Comparison of ENCODE assay signal across 1 cellular context in genomic region chr16:78284957-78285434, GRCh38.
TF ChIP-seq lines count a peak whose summit lies in the region.

No MANE protein-coding gene starts in this region.

TF ChIP-seq in HepG2, 621 proteins besides CTCF, POLR2A, EP300 and RAD21 (continued from another document and continues in another):
- TF ChIP-seq ZHX2 (IDR thresholded peaks at IDR 0.05; ENCODE audit: low read depth) = peak; percentile 70
- TF ChIP-seq ZHX2 (CRISPR knock-in tag; IDR thresholded peaks at IDR 0.05; ENCODE audit: borderline replicate concordance) = no peak
- TF ChIP-seq TOPORS (CRISPR knock-in tag; IDR thresholded peaks at IDR 0.05) = no peak
- no peak for TF ChIP-seq SOX6 (IDR thresholded peaks at IDR 0.05)
- peak; percentile 67; the same call in 1 of the 2 replicates for TF ChIP-seq SOX6 (CRISPR knock-in tag; IDR thresholded peaks at IDR 0.05)
- peak; percentile 74; the same call in 1 of the 2 replicates for TF ChIP-seq ZNF331 (CRISPR knock-in tag; IDR thresholded peaks at IDR 0.05)
- TF ChIP-seq HOXA5 (CRISPR knock-in tag; IDR thresholded peaks at IDR 0.05) = peak; percentile 93
- TF ChIP-seq CHD4 (IDR thresholded peaks at IDR 0.05; ENCODE audit: borderline replicate concordance, low read length) = peak; percentile 97; the same call in 1 of the 2 replicates
- TF ChIP-seq ARID5B (CRISPR knock-in tag; IDR thresholded peaks at IDR 0.05) = peak; percentile 95
- no peak for TF ChIP-seq ZNF75D (CRISPR knock-in tag; IDR thresholded peaks at IDR 0.05; ENCODE audit: borderline replicate concordance)
- 0 out of 4 replicates have a peak, but pooled peaks of 1 of the 2 experiments have one; percentile 52 for TF ChIP-seq KLF16 (CRISPR knock-in tag; IDR thresholded peaks at IDR 0.05)
- TF ChIP-seq ZKSCAN5 (CRISPR knock-in tag; IDR thresholded peaks at IDR 0.05) = peak; percentile 83; the same call in 1 of the 2 replicates
- TF ChIP-seq ZMYM2 (CRISPR knock-in tag; IDR thresholded peaks at IDR 0.05) = peak; percentile 99
- peak; percentile 99 for TF ChIP-seq HNF4A (CRISPR knock-in tag; IDR thresholded peaks at IDR 0.05)
- TF ChIP-seq PATZ1 (CRISPR knock-in tag; IDR thresholded peaks at IDR 0.05) = 0 out of 2 replicates have a peak, but pooled peaks have one; percentile 30
- 0 out of 2 replicates have a peak, but pooled peaks have one; percentile 31 for TF ChIP-seq NFIC (IDR thresholded peaks at IDR 0.05; ENCODE audit: low read length)
- TF ChIP-seq GPN1 (CRISPR knock-in tag; IDR thresholded peaks at IDR 0.05; ENCODE audit: borderline replicate concordance) = no peak
- 0 out of 2 replicates have a peak, but pooled peaks have one; percentile 42 for TF ChIP-seq GMEB1 (CRISPR knock-in tag; IDR thresholded peaks at IDR 0.05; ENCODE audit: borderline replicate concordance)
- peak; percentile 59; the same call in 1 of the 2 replicates for TF ChIP-seq REPIN1 (CRISPR knock-in tag; IDR thresholded peaks at IDR 0.05; ENCODE audit: borderline replicate concordance, low read depth)
- peak; percentile 70; the same call in 1 of the 2 replicates for TF ChIP-seq ZNF503 (CRISPR knock-in tag; IDR thresholded peaks at IDR 0.05)
- TF ChIP-seq KDM1A (CRISPR knock-in tag; IDR thresholded peaks at IDR 0.05) = peak; percentile 93
- TF ChIP-seq ATRX (CRISPR knock-in tag; IDR thresholded peaks at IDR 0.05; ENCODE audit: borderline replicate concordance) = no peak
- TF ChIP-seq ZNF574 (CRISPR knock-in tag; IDR thresholded peaks at IDR 0.05) = peak; percentile 44; the same call in 1 of the 2 replicates
- TF ChIP-seq ZFP1 (CRISPR knock-in tag; IDR thresholded peaks at IDR 0.05) = 0 out of 2 replicates have a peak, but pooled peaks have one; percentile 31
- TF ChIP-seq NKX3-1 (CRISPR knock-in tag; IDR thresholded peaks at IDR 0.05) = 0 out of 2 replicates have a peak, but pooled peaks have one; percentile 25
- no peak; a peak in 1 of 4 replicates for TF ChIP-seq ATF4 (CRISPR knock-in tag; IDR thresholded peaks at IDR 0.05)
- TF ChIP-seq ZNF468 (CRISPR knock-in tag; IDR thresholded peaks at IDR 0.05) = no peak
- peak; percentile 86 for TF ChIP-seq TBL1XR1 (IDR thresholded peaks at IDR 0.05; ENCODE audit: borderline replicate concordance, low read length, partially characterized antibody)
- peak; percentile 44; the same call in 1 of the 2 replicates for TF ChIP-seq ARNTL (CRISPR knock-in tag; IDR thresholded peaks at IDR 0.05)
- TF ChIP-seq ZSCAN12 (CRISPR knock-in tag; IDR thresholded peaks at IDR 0.05) = no peak
- 0 out of 2 replicates have a peak, but pooled peaks have one; percentile 20 for TF ChIP-seq TGIF2 (CRISPR knock-in tag; IDR thresholded peaks at IDR 0.05)
- 0 out of 2 replicates have a peak, but pooled peaks have one; percentile 18 for TF ChIP-seq HNF1B (CRISPR knock-in tag; IDR thresholded peaks at IDR 0.05)
- 0 out of 2 replicates have a peak, but pooled peaks have one; percentile 52 for TF ChIP-seq SMAD3 (CRISPR knock-in tag; IDR thresholded peaks at IDR 0.05)
- TF ChIP-seq DPF2 (CRISPR knock-in tag; IDR thresholded peaks at IDR 0.05; ENCODE audit: borderline replicate concordance, low read depth) = 0 out of 2 replicates have a peak, but pooled peaks have one; percentile 39
- peak; percentile 50; the same call in 1 of the 2 replicates for TF ChIP-seq ZNF605 (CRISPR knock-in tag; IDR thresholded peaks at IDR 0.05)
- no peak for TF ChIP-seq HCFC1 (IDR thresholded peaks at IDR 0.05; ENCODE audit: low read depth, low read length)
